ENCODE assay signal across 8 cellular contexts in the genomic region with DNA sequence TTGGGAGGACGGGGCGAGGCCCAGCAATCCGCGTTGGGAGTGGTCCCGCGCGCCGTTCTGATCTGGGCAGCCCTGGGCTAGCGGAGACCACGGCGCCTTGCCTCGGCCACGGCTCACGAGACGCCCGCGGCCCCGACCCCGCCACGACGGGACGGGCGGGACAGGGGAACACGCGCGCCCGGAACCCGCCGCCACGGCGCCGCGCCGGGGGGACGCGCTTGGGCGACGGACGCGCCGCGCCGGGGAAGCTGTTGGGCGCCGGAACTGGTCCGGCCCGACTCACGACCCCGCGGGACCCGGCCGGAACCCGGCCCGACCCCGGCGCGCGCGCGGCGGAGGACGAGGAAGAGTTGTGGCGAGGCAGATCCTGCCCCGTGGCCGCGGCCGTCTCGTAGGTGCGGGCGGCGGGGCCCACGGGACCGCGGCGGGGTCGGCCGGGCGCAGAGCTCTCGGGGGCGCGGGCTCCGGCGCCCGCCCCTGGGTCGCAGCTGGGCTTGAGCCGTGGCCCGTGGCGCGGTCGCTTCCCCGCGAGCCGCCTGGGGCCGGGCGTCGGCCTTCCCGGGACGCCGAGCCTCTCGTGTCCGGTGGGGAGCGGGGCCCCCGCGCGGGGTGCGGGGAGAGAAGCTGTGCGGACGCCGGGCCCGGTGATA. TPM values are rescaled to one million over a fixed set of nuclear protein-coding genes. Genes with fewer than 3 reads are reported as not detected.
DNase-seq lines count a peak whose midpoint lies in the region; ATAC-seq and TF ChIP-seq lines count a peak whose summit lies in the region.

A gene (plus strand): TSS at position 251 of the 650 bp plus-strand sequence. CDS start 6,830 bp downstream, outside the sequence.

- TF ChIP-seq POLR2A in NB4 (IDR thresholded peaks at IDR 0.05; ENCODE audit: extremely low read depth, insufficient read length): peak; percentile 45

- peak within 1 kb of the TSS; percentile 92 to 99 (median 97) for H3K9ac ChIP-seq in BLaER1 treated with 17β-estradiol and CSF1 and Interleukin-3, amounts not matched to agents 10 nM and 100 nM

- H3K27ac Mint-ChIP-seq in activated CD4-positive, alpha-beta memory T cell treated with anti-CD3 and anti-CD28 coated beads for 36 hours: peak within 1 kb of the TSS; percentile 94

- DNase-seq in NB4 (ENCODE audit: low read depth) (peak; percentile 79), lung (ENCODE audit: low spot score) (peak; percentile 56), T1000 (lab: John Stamatoyannopoulos, UW) (no peak)
- peak; percentile 70 for DNase-seq in activated CD4-positive, alpha-beta memory T cell treated with anti-CD3 and anti-CD28 coated beads for 36 hours
- DNase-seq in stimulated activated CD4-positive, alpha-beta T cell treated with anti-CD3 and anti-CD28 coated beads, TNF-alpha, amount 100 ng/mL, for 1 hour (ENCODE audit: low read depth in 3 of 3, low spot score in 1 of 3): peak; percentile 26 to 63 (median 41)

- POLR2A ChIA-PET in activated CD4-positive, alpha-beta memory T cell treated with anti-CD3 and anti-CD28 coated beads for 36 hours (lab: Charles Lee): interaction anchor here (1.1 to 1.7 kb wide), 5 partner anchors 9 to 282 kb away, joined by 3 to 5 read pairs (median 3); a partner anchor contains a TSS

- TF ChIP-seq CTCF in NB4 (IDR thresholded peaks at IDR 0.05; ENCODE audit: low read depth, low read length) (no peak), lung (IDR thresholded peaks at IDR 0.05; ENCODE audit: control extremely low read depth, extremely low read depth) (no peak)

- H3K36me3 ChIP-seq in BLaER1 treated with 17β-estradiol and CSF1 and Interleukin-3, amounts not matched to agents 10 nM and 100 nM: peaks cover 0 to 15% (median 11%) of the 10 kb centered on the region in 11 experiments; a peak in 10 of 22 replicates
- H3K36me3 ChIP-seq in ectodermal cell (ENCODE audit: control insufficient read depth, insufficient read depth, low read length) (no peaks in the 10 kb centered on the region), lung (ENCODE audit: control insufficient read depth in 2 of 2, insufficient read depth in 2 of 2, low read length in 2 of 2) (peaks cover 0 to 2% of the 10 kb centered on the region in 2 donors)

- H3K27me3 Mint-ChIP-seq in activated CD4-positive, alpha-beta memory T cell treated with anti-CD3 and anti-CD28 coated beads for 36 hours: peaks cover 4% of the 10 kb centered on the region

- intact Hi-C loops in activated CD4-positive, alpha-beta memory T cell treated with anti-CD3 and anti-CD28 coated beads for 36 hours (cut with micrococcal nuclease): loop anchor here (10.0 kb wide), 2 partner anchors 121 to 279 kb away; a partner anchor contains a TSS

- 1% methylated on average over 110 of the region's 110 CpGs for WGBS in ectodermal cell, 2 experiments
- WGBS in lung, 2 donors: 0 to 1% methylated on average over 59 to 110 of the region's 110 CpGs

- peak within 1 kb of the TSS; percentile 76 to 99 (median 96) for H3K4me3 ChIP-seq in BLaER1 treated with 17β-estradiol and CSF1 and Interleukin-3, amounts not matched to agents 10 nM and 100 nM
- H3K4me3 ChIP-seq in NB4 (ENCODE audit: low read depth, low read length): peak within 1 kb of the TSS; percentile 89
- H3K4me3 ChIP-seq in ectodermal cell (ENCODE audit: insufficient read depth, low read depth, low read length): peak within 1 kb of the TSS; percentile 87
- H3K4me3 ChIP-seq in lung: peak within 1 kb of the TSS; percentile 83

- CTCF ChIA-PET in activated CD4-positive, alpha-beta memory T cell treated with anti-CD3 and anti-CD28 coated beads for 36 hours (lab: Charles Lee): no interaction called here

- no peaks in the 10 kb centered on the region for H3K9me3 ChIP-seq in BLaER1 treated with 17β-estradiol and CSF1 and Interleukin-3, amounts not matched to agents 10 nM and 100 nM (replicated peaks in 1 of 11)
- no peaks in the 10 kb centered on the region for H3K9me3 ChIP-seq in ectodermal cell (ENCODE audit: control insufficient read depth, low read length)
- no peaks in the 10 kb centered on the region for H3K9me3 ChIP-seq in lung (ENCODE audit: control insufficient read depth in 2 of 2, insufficient read depth in 1 of 2, low read length in 1 of 2)

- H4K20me1 ChIP-seq in BLaER1 treated with 17β-estradiol and CSF1 and Interleukin-3, amounts not matched to agents 10 nM and 100 nM: peaks cover 20 to 44% (median 32%) of the 10 kb centered on the region in 11 experiments; a peak in 19 of 22 replicates

- ATAC-seq in GM19351 (IDR thresholded peaks at IDR 0.05; ENCODE audit: unreplicated experiment): peak; percentile 55
- ATAC-seq in lung (ENCODE audit: insufficient read depth, low FRiP score): peak; percentile 71

- peaks cover 50% of the 10 kb centered on the region for H3K4me1 Mint-ChIP-seq in activated CD4-positive, alpha-beta memory T cell treated with anti-CD3 and anti-CD28 coated beads for 36 hours (ENCODE audit: low read depth)

- no peaks in the 10 kb centered on the region for H3K9me3 Mint-ChIP-seq in activated CD4-positive, alpha-beta memory T cell treated with anti-CD3 and anti-CD28 coated beads for 36 hours

- peak within 1 kb of the TSS; percentile 97 for H3K4me3 Mint-ChIP-seq in activated CD4-positive, alpha-beta memory T cell treated with anti-CD3 and anti-CD28 coated beads for 36 hours

- H3K27ac ChIP-seq in BLaER1 treated with 17β-estradiol and CSF1 and Interleukin-3, amounts not matched to agents 10 nM and 100 nM: peak within 1 kb of the TSS; percentile 84 to 98 (median 92)
- H3K27ac ChIP-seq in ectodermal cell (ENCODE audit: insufficient read depth, low read depth, low read length, poor library complexity, severe bottlenecking) (no peak within 1 kb of the TSS), lung (ENCODE audit: low read depth in 1 of 2, low read length in 1 of 2) (peak within 1 kb of the TSS; percentile 75 to 83)

- H3K27me3 ChIP-seq in BLaER1 treated with 17β-estradiol and CSF1 and Interleukin-3, amounts not matched to agents 10 nM and 100 nM: no peaks in the 10 kb centered on the region
- H3K27me3 ChIP-seq in ectodermal cell (ENCODE audit: control insufficient read depth, insufficient read depth, low read length, poor library complexity, severe bottlenecking): peaks cover 42% of the 10 kb centered on the region
- H3K27me3 ChIP-seq in lung (ENCODE audit: control insufficient read depth, insufficient read depth): no peaks in the 10 kb centered on the region

- peaks cover 44 to 81% (median 74%) of the 10 kb centered on the region in 10 experiments for H3K4me1 ChIP-seq in BLaER1 treated with 17β-estradiol and CSF1 and Interleukin-3, amounts not matched to agents 10 nM and 100 nM
- H3K4me1 ChIP-seq in ectodermal cell (ENCODE audit: control insufficient read depth, insufficient read depth, low read length) (peaks cover 22% of the 10 kb centered on the region), lung (ENCODE audit: control insufficient read depth in 2 of 2, insufficient read depth in 2 of 2, low read length in 2 of 2) (peaks cover 4 to 16% of the 10 kb centered on the region in 2 donors)

- H3K36me3 Mint-ChIP-seq in activated CD4-positive, alpha-beta memory T cell treated with anti-CD3 and anti-CD28 coated beads for 36 hours: peaks cover 6% of the 10 kb centered on the region

- H3K4me2 ChIP-seq in BLaER1 treated with 17β-estradiol and CSF1 and Interleukin-3, amounts not matched to agents 10 nM and 100 nM: peak within 1 kb of the TSS; percentile 92 to 100 (median 99)

RNA-seq across cellular contexts. Expression of the gene that starts here (rescaled TPM):
- total RNA-seq in activated CD4-positive, alpha-beta memory T cell treated with anti-CD3 and anti-CD28 coated beads for 36 hours: 10 to 100 TPM; 36.1 to 37.3 TPM
- polyA plus RNA-seq in ectodermal cell (2013, experiment 1 of 4): 23.9 TPM
- polyA plus RNA-seq in ectodermal cell (2013, experiment 2 of 4): 22.9 TPM
- polyA plus RNA-seq in ectodermal cell (2013, experiment 3 of 4): 15.6 TPM
- polyA plus RNA-seq in ectodermal cell (2013, experiment 4 of 4): 17.1 TPM
- 10 to 100 TPM; 32.0 to 33.6 TPM for total RNA-seq in lung
- polyA plus RNA-seq in lung: 10 to 100 TPM; 17.4 to 30.4 TPM
